In genomic region chr2:56465491-56465890, GRCh38 we compare ENCODE assay signal across 22 cellular contexts.
DNase-seq lines count a peak whose midpoint lies in the region; ATAC-seq, FAIRE-seq and TF ChIP-seq lines count a peak whose summit lies in the region.
"Had no signal": no experiment of that assay in that cellular context is flagged by ENCODE, and none has a peak within 500 bp of the region (broad histone marks: within the 10 kb centered on the region; RNA-seq: fewer than 3 reads in every experiment).

No MANE protein-coding gene starts in this region.

- H3K4me3 Mint-ChIP-seq in astrocyte (ENCODE audit: unreplicated experiment): no peak overlapping the region
- H3K4me3 Mint-ChIP-seq: B cell had no signal

- TF ChIP-seq CTCF in AG10803 (conservative IDR thresholded peaks at IDR 0.05; ENCODE audit: low read length) (no peak), astrocyte (IDR thresholded peaks at IDR 0.05; ENCODE audit: insufficient read depth, low read depth, low read length) (no peak), osteoblast (IDR thresholded peaks at IDR 0.05; ENCODE audit: extremely low read depth, low read depth, low read length) (no peak)

- DNase-seq in AG10803 (ENCODE audit: low read depth) (peak; percentile 13), HS-27A (ENCODE audit: low read depth) (peak; percentile 41), astrocyte (ENCODE audit: low read depth) (peak; percentile 12), iris pigment epithelial cell (ENCODE audit: low read depth) (peak; percentile 50), NCI-H1417 (lab: John Stamatoyannopoulos, UW) (no peak), NCI-H510A treated with DMSO at 0.1 percent for 48 hours (lab: John Stamatoyannopoulos, UW) (no peak), osteoblast (ENCODE audit: insufficient read length, low spot score, missing footprints) (no peak)
- DNase-seq: 8988T, DND-41, GF-D8, IMR-90, MG63, NCI-H1048, NCI-H1436 treated with DMSO at 0.1 percent for 48 hours, NCI-H524, NCI-H82, OCI-M1, SHP77 had no signal

- H3K27ac ChIP-seq in astrocyte (ENCODE audit: low read depth, low read length) (no peak overlapping the region), osteoblast (ENCODE audit: low read depth, low read length) (no peak overlapping the region)
- H3K27ac ChIP-seq: SK-N-MC had no signal

- H3K9me3 Mint-ChIP-seq in astrocyte (ENCODE audit: unreplicated experiment): peaks cover 4% of the 10 kb centered on the region

- no peak overlapping the region for H3K27ac Mint-ChIP-seq in astrocyte (ENCODE audit: unreplicated experiment)
- H3K27ac Mint-ChIP-seq: B cell had no signal

- no peak overlapping the region for H2AFZ ChIP-seq in astrocyte (ENCODE audit: low read depth, low read length)
- H2AFZ ChIP-seq in osteoblast (ENCODE audit: low read length): no peak overlapping the region

- H3K4me2 ChIP-seq in astrocyte (ENCODE audit: low read length) (no peak overlapping the region), osteoblast (ENCODE audit: insufficient read depth, low read length) (no peak overlapping the region)

- H3K36me3 Mint-ChIP-seq in astrocyte (ENCODE audit: low read depth, unreplicated experiment): no peaks in the 10 kb centered on the region

- H3K4me3 ChIP-seq in AG10803 (ENCODE audit: low read length) (no peak overlapping the region), astrocyte (ENCODE audit: insufficient read depth, low read depth, low read length) (no peak overlapping the region), osteoblast (ENCODE audit: insufficient read depth, low read length) (no peak overlapping the region)
- H3K4me3 ChIP-seq: MG63, SK-N-MC had no signal

- H3K79me2 ChIP-seq in astrocyte (ENCODE audit: insufficient read depth, low read length) (no peaks in the 10 kb centered on the region), osteoblast (ENCODE audit: insufficient read depth, low read length) (no peaks in the 10 kb centered on the region)

- H3K4me1 ChIP-seq in astrocyte (ENCODE audit: insufficient read depth, low read length): no peaks in the 10 kb centered on the region
- no peaks in the 10 kb centered on the region for H3K4me1 ChIP-seq in osteoblast (ENCODE audit: insufficient read depth, low read length)

- peak; percentile 26 for FAIRE-seq in astrocyte (lab: Jason Lieb, UNC)

- no peak overlapping the region for H3K9ac ChIP-seq in astrocyte (ENCODE audit: low read length)

- H3K36me3 ChIP-seq in astrocyte (ENCODE audit: insufficient read depth, low read length) (no peaks in the 10 kb centered on the region), osteoblast (ENCODE audit: insufficient read depth, low read length) (no peaks in the 10 kb centered on the region)
- H3K36me3 ChIP-seq: MG63 had no signal

- H3K27me3 ChIP-seq in astrocyte (ENCODE audit: insufficient read depth, low read length) (no peaks in the 10 kb centered on the region), osteoblast (ENCODE audit: insufficient read depth, low read length) (no peaks in the 10 kb centered on the region)
- H3K27me3 ChIP-seq: MG63 had no signal

- peaks cover 6% of the 10 kb centered on the region for H3K9me3 ChIP-seq in astrocyte (ENCODE audit: insufficient read depth, low read depth, low read length)
- no peaks in the 10 kb centered on the region for H3K9me3 ChIP-seq in osteoblast (ENCODE audit: low read depth, low read length)
- H3K9me3 ChIP-seq: MG63 had no signal

- no peaks in the 10 kb centered on the region for H3K27me3 Mint-ChIP-seq in astrocyte (ENCODE audit: low read depth, unreplicated experiment)
- H3K27me3 Mint-ChIP-seq: B cell had no signal

- H3K4me1 Mint-ChIP-seq in astrocyte (ENCODE audit: low read depth, unreplicated experiment): peaks cover 3% of the 10 kb centered on the region
- H3K4me1 Mint-ChIP-seq: B cell had no signal

- ATAC-seq in HG02973 (IDR thresholded peaks at IDR 0.05; ENCODE audit: unreplicated experiment): no peak
- ATAC-seq: HCT116 had no signal

- no peaks in the 10 kb centered on the region for H4K20me1 ChIP-seq in astrocyte (ENCODE audit: insufficient read depth, low read length)
- H4K20me1 ChIP-seq in osteoblast (ENCODE audit: insufficient read depth, low read length): no peaks in the 10 kb centered on the region

Comparison
In these comparisons a context has a peak if more than half of its experiments do, and no peak if none do; other contexts are left out.
1. DNase-seq: peak in AG10803 (single experiment), HS-27A (single experiment), astrocyte (single experiment) and iris pigment epithelial cell (single experiment); none in NCI-H1417 (0 of 3), NCI-H510A treated with DMSO at 0.1 percent for 48 hours (single experiment) and osteoblast (single experiment).